ENCODE assay signal across 1 cellular context in the genomic region with DNA sequence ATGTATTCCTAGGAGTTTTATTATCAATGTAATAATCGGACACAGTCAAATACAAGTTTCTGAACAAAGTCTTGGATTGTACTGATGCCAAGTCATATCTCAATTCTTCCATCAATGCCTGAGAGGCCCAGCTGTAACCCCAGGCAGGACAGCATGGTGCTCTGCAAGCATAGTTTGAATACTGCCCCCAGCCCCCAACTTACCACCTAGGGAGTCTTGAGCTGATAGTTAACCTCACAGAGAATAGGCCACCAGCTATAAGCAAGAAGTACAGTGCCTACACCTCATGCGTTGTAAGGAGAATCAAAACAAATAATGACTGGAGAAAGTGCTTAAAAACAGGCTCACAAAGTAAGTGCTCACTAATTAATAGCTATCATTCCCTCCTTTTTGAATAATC.
TF ChIP-seq lines count a peak whose summit lies in the region.

No MANE protein-coding gene starts in this region.

TF ChIP-seq in HepG2, 621 proteins besides CTCF, POLR2A, EP300 and RAD21:
- TF ChIP-seq ZNF564 (CRISPR knock-in tag; IDR thresholded peaks at IDR 0.05): no peak
- TF ChIP-seq ZNF570 (CRISPR knock-in tag; IDR thresholded peaks at IDR 0.05; ENCODE audit: borderline replicate concordance): no peak
- TF ChIP-seq ZNF589 (CRISPR knock-in tag; conservative IDR thresholded peaks at IDR 0.05): no peak
- no peak for TF ChIP-seq PHB2 (IDR thresholded peaks at IDR 0.05; ENCODE audit: partially characterized antibody)
- no peak for TF ChIP-seq TGIF2 (CRISPR knock-in tag; IDR thresholded peaks at IDR 0.05)
- TF ChIP-seq, protein P1, sequence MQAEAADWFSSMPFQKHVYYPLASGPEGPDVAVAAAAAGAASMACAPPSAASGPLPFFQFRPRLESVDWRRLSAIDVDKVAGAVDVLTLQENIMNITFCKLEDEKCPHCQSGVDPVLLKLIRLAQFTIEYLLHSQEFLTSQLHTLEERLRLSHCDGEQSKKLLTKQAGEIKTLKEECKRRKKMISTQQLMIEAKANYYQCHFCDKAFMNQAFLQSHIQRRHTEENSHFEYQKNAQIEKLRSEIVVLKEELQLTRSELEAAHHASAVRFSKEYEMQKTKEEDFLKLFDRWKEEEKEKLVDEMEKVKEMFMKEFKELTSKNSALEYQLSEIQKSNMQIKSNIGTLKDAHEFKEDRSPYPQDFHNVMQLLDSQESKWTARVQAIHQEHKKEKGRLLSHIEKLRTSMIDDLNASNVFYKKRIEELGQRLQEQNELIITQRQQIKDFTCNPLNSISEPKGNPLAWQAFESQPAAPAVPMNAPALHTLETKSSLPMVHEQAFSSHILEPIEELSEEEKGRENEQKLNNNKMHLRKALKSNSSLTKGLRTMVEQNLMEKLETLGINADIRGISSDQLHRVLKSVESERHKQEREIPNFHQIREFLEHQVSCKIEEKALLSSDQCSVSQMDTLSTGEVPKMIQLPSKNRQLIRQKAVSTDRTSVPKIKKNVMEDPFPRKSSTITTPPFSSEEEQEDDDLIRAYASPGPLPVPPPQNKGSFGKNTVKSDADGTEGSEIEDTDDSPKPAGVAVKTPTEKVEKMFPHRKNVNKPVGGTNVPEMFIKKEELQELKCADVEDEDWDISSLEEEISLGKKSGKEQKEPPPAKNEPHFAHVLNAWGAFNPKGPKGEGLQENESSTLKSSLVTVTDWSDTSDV (CRISPR knock-in tag; IDR thresholded peaks at IDR 0.05): no peak
- TF ChIP-seq ZBTB42 (CRISPR knock-in tag; IDR thresholded peaks at IDR 0.05): no peak
- TF ChIP-seq, protein P2, sequence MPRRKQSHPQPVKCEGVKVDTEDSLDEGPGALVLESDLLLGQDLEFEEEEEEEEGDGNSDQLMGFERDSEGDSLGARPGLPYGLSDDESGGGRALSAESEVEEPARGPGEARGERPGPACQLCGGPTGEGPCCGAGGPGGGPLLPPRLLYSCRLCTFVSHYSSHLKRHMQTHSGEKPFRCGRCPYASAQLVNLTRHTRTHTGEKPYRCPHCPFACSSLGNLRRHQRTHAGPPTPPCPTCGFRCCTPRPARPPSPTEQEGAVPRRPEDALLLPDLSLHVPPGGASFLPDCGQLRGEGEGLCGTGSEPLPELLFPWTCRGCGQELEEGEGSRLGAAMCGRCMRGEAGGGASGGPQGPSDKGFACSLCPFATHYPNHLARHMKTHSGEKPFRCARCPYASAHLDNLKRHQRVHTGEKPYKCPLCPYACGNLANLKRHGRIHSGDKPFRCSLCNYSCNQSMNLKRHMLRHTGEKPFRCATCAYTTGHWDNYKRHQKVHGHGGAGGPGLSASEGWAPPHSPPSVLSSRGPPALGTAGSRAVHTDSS (CRISPR knock-in tag; conservative IDR thresholded peaks at IDR 0.05): no peak
- no peak for TF ChIP-seq DPF2 (CRISPR knock-in tag; IDR thresholded peaks at IDR 0.05; ENCODE audit: borderline replicate concordance, low read depth)
- TF ChIP-seq ZNF709 (CRISPR knock-in tag; IDR thresholded peaks at IDR 0.05): no peak
- no peak for TF ChIP-seq NKX3-1 (CRISPR knock-in tag; IDR thresholded peaks at IDR 0.05)
- no peak for TF ChIP-seq ZNF776 (CRISPR knock-in tag; IDR thresholded peaks at IDR 0.05)
- TF ChIP-seq HCFC1 (IDR thresholded peaks at IDR 0.05; ENCODE audit: low read depth, low read length): no peak
- no peak for TF ChIP-seq ZNF605 (CRISPR knock-in tag; IDR thresholded peaks at IDR 0.05)
- TF ChIP-seq PCBP2 (optimal IDR thresholded peaks at IDR 0.05; ENCODE audit: low read depth, low read length, poor library complexity, severe bottlenecking): no peak
- TF ChIP-seq, protein P3, sequence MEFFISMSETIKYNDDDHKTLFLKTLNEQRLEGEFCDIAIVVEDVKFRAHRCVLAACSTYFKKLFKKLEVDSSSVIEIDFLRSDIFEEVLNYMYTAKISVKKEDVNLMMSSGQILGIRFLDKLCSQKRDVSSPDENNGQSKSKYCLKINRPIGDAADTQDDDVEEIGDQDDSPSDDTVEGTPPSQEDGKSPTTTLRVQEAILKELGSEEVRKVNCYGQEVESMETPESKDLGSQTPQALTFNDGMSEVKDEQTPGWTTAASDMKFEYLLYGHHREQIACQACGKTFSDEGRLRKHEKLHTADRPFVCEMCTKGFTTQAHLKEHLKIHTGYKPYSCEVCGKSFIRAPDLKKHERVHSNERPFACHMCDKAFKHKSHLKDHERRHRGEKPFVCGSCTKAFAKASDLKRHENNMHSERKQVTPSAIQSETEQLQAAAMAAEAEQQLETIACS (CRISPR knock-in tag; IDR thresholded peaks at IDR 0.05): no peak
- no peak for TF ChIP-seq CEBPB (IDR thresholded peaks at IDR 0.05; ENCODE audit: borderline replicate concordance, low read depth, low read length)
- TF ChIP-seq, protein P4, sequence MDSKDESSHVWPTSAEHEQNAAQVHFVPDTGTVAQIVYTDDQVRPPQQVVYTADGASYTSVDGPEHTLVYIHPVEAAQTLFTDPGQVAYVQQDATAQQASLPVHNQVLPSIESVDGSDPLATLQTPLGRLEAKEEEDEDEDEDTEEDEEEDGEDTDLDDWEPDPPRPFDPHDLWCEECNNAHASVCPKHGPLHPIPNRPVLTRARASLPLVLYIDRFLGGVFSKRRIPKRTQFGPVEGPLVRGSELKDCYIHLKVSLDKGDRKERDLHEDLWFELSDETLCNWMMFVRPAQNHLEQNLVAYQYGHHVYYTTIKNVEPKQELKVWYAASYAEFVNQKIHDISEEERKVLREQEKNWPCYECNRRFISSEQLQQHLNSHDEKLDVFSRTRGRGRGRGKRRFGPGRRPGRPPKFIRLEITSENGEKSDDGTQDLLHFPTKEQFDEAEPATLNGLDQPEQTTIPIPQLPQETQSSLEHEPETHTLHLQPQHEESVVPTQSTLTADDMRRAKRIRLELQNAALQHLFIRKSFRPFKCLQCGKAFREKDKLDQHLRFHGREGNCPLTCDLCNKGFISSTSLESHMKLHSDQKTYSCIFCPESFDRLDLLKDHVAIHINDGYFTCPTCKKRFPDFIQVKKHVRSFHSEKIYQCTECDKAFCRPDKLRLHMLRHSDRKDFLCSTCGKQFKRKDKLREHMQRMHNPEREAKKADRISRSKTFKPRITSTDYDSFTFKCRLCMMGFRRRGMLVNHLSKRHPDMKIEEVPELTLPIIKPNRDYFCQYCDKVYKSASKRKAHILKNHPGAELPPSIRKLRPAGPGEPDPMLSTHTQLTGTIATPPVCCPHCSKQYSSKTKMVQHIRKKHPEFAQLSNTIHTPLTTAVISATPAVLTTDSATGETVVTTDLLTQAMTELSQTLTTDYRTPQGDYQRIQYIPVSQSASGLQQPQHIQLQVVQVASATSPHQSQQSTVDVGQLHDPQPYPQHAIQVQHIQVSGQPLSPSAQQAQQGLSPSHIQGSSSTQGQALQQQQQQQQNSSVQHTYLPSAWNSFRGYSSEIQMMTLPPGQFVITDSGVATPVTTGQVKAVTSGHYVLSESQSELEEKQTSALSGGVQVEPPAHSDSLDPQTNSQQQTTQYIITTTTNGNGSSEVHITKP (CRISPR knock-in tag; IDR thresholded peaks at IDR 0.05; ENCODE audit: low read depth): no peak
- no peak for TF ChIP-seq TBP (CRISPR knock-in tag; IDR thresholded peaks at IDR 0.05)
- no peak for TF ChIP-seq CENPX (CRISPR knock-in tag; IDR thresholded peaks at IDR 0.05)
TF ChIP-seq in HepG2: peak in this region for 0.
